Comparison of ENCODE assay signal across 13 cellular contexts in the genomic region with DNA sequence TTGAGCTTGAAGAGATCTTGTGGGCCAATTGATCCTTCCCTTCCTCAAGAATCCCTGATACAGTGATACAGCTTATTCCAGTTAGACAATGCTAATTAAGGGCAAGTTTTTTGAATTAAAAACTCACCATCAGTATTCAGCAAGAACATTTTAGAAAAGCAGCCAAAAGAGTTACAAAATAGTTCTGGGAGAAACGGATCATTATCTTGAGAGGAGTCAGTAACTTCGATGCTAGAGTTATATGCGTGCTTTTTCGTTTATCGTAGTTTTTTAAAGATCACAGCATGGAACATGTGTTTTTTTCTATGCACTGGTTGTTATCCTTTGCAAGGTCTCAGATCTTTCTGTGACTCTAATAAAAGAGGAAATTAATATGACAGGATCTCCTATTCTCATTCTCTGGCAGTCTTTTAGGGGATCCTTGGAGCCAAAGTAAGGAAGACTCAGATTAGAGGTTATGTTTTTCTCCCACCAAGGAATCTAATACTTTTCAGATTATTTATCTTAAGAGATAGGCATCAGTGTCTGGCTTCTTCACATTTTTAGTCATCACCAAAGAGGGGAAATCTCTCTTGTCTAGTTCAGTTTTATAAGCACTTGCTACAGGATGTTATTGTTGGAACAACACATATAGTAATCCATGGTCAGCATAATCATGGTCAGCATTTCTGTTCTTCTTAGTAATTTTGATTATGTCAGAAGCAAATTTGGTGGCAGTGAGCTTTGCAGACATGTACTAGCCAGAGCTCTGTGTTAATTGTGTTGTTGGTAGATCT.
DNase-seq lines count a peak whose midpoint lies in the region; ATAC-seq and TF ChIP-seq lines count a peak whose summit lies in the region.
"Had no signal": no experiment of that assay in that cellular context is flagged by ENCODE, and none has a peak within 500 bp of the region (broad histone marks: within the 10 kb centered on the region; RNA-seq: fewer than 3 reads in every experiment).

No MANE protein-coding gene starts in this region.

- no peak overlapping the region for H3K4me3 Mint-ChIP-seq in activated naive CD8-positive, alpha-beta T cell treated with anti-CD3 and anti-CD28 coated beads for 36 hours
- H3K4me3 Mint-ChIP-seq: activated CD4-positive, alpha-beta T cell treated with anti-CD3 and anti-CD28 coated beads, Interleukin-2, amount 10 ng/mL, durations not matched to agents 7 days and 5 days; activated naive CD8-positive, alpha-beta T cell had no signal

- ATAC-seq in SK-N-SH treated with all-trans-retinoic acid at 6 μM for 48 hours (peak; percentile 67), omental fat pad (ENCODE audit: low FRiP score) (peak; percentile 67), GM19324 (IDR thresholded peaks at IDR 0.05; ENCODE audit: low FRiP score, unreplicated experiment) (no peak), HG03521 (IDR thresholded peaks at IDR 0.05; ENCODE audit: unreplicated experiment) (no peak), HG03520 (IDR thresholded peaks at IDR 0.05; ENCODE audit: unreplicated experiment) (no peak)

- H3K4me3 ChIP-seq in AG10803 (ENCODE audit: low read length) (no peak overlapping the region), fibroblast of the aortic adventitia (ENCODE audit: low read depth, low read length) (no peak overlapping the region)
- H3K4me3 ChIP-seq: BLaER1 treated with 17β-estradiol and CSF1 and Interleukin-3, amounts not matched to agents 10 nM and 100 nM; prostate gland had no signal

- no peak overlapping the region for H3K27ac Mint-ChIP-seq in activated naive CD8-positive, alpha-beta T cell treated with anti-CD3 and anti-CD28 coated beads for 36 hours
- H3K27ac Mint-ChIP-seq: activated CD4-positive, alpha-beta T cell treated with anti-CD3 and anti-CD28 coated beads, Interleukin-2, amount 10 ng/mL, durations not matched to agents 7 days and 5 days; activated naive CD8-positive, alpha-beta T cell had no signal

- peak; percentile 56 for DNase-seq in AG10803 (ENCODE audit: low read depth)
- DNase-seq in fibroblast of the aortic adventitia (ENCODE audit: low read depth), result peak; percentile 84
- no peak for DNase-seq in omental fat pad (ENCODE audit: low spot score)
- DNase-seq in activated naive CD8-positive, alpha-beta T cell treated with anti-CD3 and anti-CD28 coated beads for 36 hours, result no peak
- DNase-seq: activated CD4-positive, alpha-beta T cell treated with anti-CD3 and anti-CD28 coated beads, Interleukin-2, amount 10 ng/mL, durations not matched to agents 7 days and 5 days; NCI-H774 had no signal

- H3K9me3 Mint-ChIP-seq in activated naive CD8-positive, alpha-beta T cell treated with anti-CD3 and anti-CD28 coated beads for 36 hours, result peaks cover 7% of the 10 kb centered on the region
- H3K9me3 Mint-ChIP-seq: activated CD4-positive, alpha-beta T cell treated with anti-CD3 and anti-CD28 coated beads, Interleukin-2, amount 10 ng/mL, durations not matched to agents 7 days and 5 days had no signal

- peaks cover 5% of the 10 kb centered on the region for H3K4me1 Mint-ChIP-seq in activated naive CD8-positive, alpha-beta T cell treated with anti-CD3 and anti-CD28 coated beads for 36 hours
- H3K4me1 Mint-ChIP-seq: activated CD4-positive, alpha-beta T cell treated with anti-CD3 and anti-CD28 coated beads, Interleukin-2, amount 10 ng/mL, durations not matched to agents 7 days and 5 days had no signal

- no peaks in the 10 kb centered on the region for H3K27me3 Mint-ChIP-seq in activated naive CD8-positive, alpha-beta T cell treated with anti-CD3 and anti-CD28 coated beads for 36 hours
- H3K27me3 Mint-ChIP-seq: activated CD4-positive, alpha-beta T cell treated with anti-CD3 and anti-CD28 coated beads, Interleukin-2, amount 10 ng/mL, durations not matched to agents 7 days and 5 days; activated naive CD8-positive, alpha-beta T cell had no signal

- H3K36me3 Mint-ChIP-seq in activated naive CD8-positive, alpha-beta T cell treated with anti-CD3 and anti-CD28 coated beads for 36 hours, result peaks cover 7% of the 10 kb centered on the region

- TF ChIP-seq CTCF in AG10803 (conservative IDR thresholded peaks at IDR 0.05; ENCODE audit: low read length), result no peak
- TF ChIP-seq CTCF in fibroblast of the aortic adventitia (IDR thresholded peaks at IDR 0.05; ENCODE audit: insufficient read depth, low read length), result no peak
- no peak for TF ChIP-seq CTCF in omental fat pad (IDR thresholded peaks at IDR 0.05)

TF ChIP-seq in SK-N-SH treated with all-trans-retinoic acid at 6 μM for 48 hours, 23 proteins besides CTCF, POLR2A, EP300 and RAD21:
- peak; percentile 79 for TF ChIP-seq ISL1 (CRISPR knock-in tag; IDR thresholded peaks at IDR 0.05)
- TF ChIP-seq, protein P1, sequence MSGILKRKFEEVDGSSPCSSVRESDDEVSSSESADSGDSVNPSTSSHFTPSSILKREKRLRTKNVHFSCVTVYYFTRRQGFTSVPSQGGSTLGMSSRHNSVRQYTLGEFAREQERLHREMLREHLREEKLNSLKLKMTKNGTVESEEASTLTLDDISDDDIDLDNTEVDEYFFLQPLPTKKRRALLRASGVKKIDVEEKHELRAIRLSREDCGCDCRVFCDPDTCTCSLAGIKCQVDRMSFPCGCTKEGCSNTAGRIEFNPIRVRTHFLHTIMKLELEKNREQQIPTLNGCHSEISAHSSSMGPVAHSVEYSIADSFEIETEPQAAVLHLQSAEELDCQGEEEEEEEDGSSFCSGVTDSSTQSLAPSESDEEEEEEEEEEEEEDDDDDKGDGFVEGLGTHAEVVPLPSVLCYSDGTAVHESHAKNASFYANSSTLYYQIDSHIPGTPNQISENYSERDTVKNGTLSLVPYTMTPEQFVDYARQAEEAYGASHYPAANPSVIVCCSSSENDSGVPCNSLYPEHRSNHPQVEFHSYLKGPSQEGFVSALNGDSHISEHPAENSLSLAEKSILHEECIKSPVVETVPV (CRISPR knock-in tag; IDR thresholded peaks at IDR 0.05), result no peak

Comparison
In these comparisons a context has a peak if more than half of its experiments do, and no peak if none do; other contexts are left out.
1. DNase-seq: peak in AG10803 (single experiment) and fibroblast of the aortic adventitia (single experiment); none in omental fat pad (single experiment) and activated naive CD8-positive, alpha-beta T cell treated with anti-CD3 and anti-CD28 coated beads for 36 hours (single experiment).
2. ATAC-seq: peak in SK-N-SH treated with all-trans-retinoic acid at 6 μM for 48 hours (single experiment) and omental fat pad (single experiment); none in GM19324 (single experiment), HG03521 (single experiment) and HG03520 (single experiment).